ENCODE assay signal across 25 cellular contexts in the genomic region with DNA sequence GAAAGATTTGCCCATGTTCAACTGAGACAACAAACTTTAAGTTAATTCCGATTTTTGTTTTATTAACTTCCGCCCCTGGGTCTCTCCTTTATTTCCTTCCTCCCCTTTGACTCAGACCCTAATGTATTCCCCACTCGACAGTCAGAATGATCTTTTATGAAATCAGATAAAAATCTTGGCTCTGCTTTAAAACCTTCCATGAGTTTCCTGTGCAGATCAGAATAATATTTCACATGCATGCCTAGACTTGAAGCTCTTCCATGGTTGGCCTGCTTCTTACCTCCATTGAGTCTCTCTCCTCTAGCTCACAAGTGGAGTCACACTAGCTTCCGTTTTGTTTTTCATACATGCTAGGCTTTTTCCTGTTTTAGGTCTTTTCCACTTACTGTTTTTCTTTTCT.
DNase-seq lines count a peak whose midpoint lies in the region; ATAC-seq, FAIRE-seq and TF ChIP-seq lines count a peak whose summit lies in the region.
"Had no signal": no experiment of that assay in that cellular context is flagged by ENCODE, and none has a peak within 500 bp of the region (broad histone marks: within the 10 kb centered on the region; RNA-seq: fewer than 3 reads in every experiment).

No MANE protein-coding gene starts in this region.

- intact Hi-C loops in mammary epithelial cell (cut with micrococcal nuclease) = no loop called here
- intact Hi-C loops in MCF 10A (cut with micrococcal nuclease) = no loop called here

- ATAC-seq in foreskin keratinocyte (no peak), GM19397 (IDR thresholded peaks at IDR 0.05; ENCODE audit: unreplicated experiment) (no peak), HG03280 (IDR thresholded peaks at IDR 0.05; ENCODE audit: unreplicated experiment) (no peak)
- ATAC-seq: GM12878 had no signal

- no peak overlapping the region for H3K4me3 Mint-ChIP-seq in MCF 10A (ENCODE audit: unreplicated experiment)
- H3K4me3 Mint-ChIP-seq: CD14-positive monocyte; CD4-positive, alpha-beta T cell; CD8-positive, alpha-beta memory T cell had no signal

- no peak for FAIRE-seq in bronchial epithelial cell (lab: Jason Lieb, UNC)
- FAIRE-seq: A204.1, D721Med, GM12878, H1 had no signal

- dilution Hi-C loops in mammary epithelial cell (cut with HindIII; ENCODE audit: low sequenced_read_pairs) = no loop called here

- DNase-seq in mammary epithelial cell (peak; percentile 17), MCF 10A (ENCODE audit: unreplicated experiment) (no peak), bronchial epithelial cell (ENCODE audit: low read depth) (peak; percentile 32), foreskin keratinocyte (peak; percentile 0 to 5), OCI-M2 (lab: John Stamatoyannopoulos, UW; ENCODE audit: unreplicated experiment) (no peak)
- DNase-seq: ACHN; AML-193; BE2C; CD4-positive, alpha-beta T cell; CD8-positive, alpha-beta memory T cell; DMS 273 treated with DMSO at 0.1 percent for 48 hours; DMS79; EL; GDM1; H7; HCEC 1CT had no signal

- H3K9me3 ChIP-seq in mammary epithelial cell (replicated peaks; ENCODE audit: insufficient read depth, low read length) = no peaks in the 10 kb centered on the region
- H3K9me3 ChIP-seq: BE2C; BLaER1 treated with 17β-estradiol and CSF1 and Interleukin-3, amounts not matched to agents 10 nM and 100 nM had no signal

- H3K4me1 ChIP-seq in mammary epithelial cell (ENCODE audit: insufficient read depth, low read length) (no peaks in the 10 kb centered on the region), foreskin keratinocyte (no peaks in the 10 kb centered on the region)
- H3K4me1 ChIP-seq: BE2C; BLaER1 treated with 17β-estradiol and CSF1 and Interleukin-3, amounts not matched to agents 10 nM and 100 nM had no signal

- H4K20me1 ChIP-seq in mammary epithelial cell (ENCODE audit: insufficient read depth, low read length) = no peaks in the 10 kb centered on the region
- H4K20me1 ChIP-seq: BLaER1 treated with 17β-estradiol and CSF1 and Interleukin-3, amounts not matched to agents 10 nM and 100 nM had no signal

- H3K4me1 Mint-ChIP-seq in MCF 10A (ENCODE audit: insufficient read depth, unreplicated experiment) = no peaks in the 10 kb centered on the region
- H3K4me1 Mint-ChIP-seq: CD14-positive monocyte; CD8-positive, alpha-beta memory T cell had no signal

- no peaks in the 10 kb centered on the region for H3K79me2 ChIP-seq in mammary epithelial cell (ENCODE audit: insufficient read depth, low read length)

- CTCF ChIA-PET in mammary epithelial cell (lab: Charles Lee; ENCODE audit: low non-redundant PET) (no interaction called here), MCF 10A (lab: Yijun Ruan, JAX) (no interaction called here)

- TF ChIP-seq CTCF in mammary epithelial cell (conservative IDR thresholded peaks at IDR 0.05 in 1 of 2, IDR thresholded peaks at IDR 0.05 in 1 of 2; ENCODE audit: extremely low read depth in 1 of 2, insufficient read depth in 1 of 2, low read depth in 1 of 2, low read length in 2 of 2) = no peak
- no peak for TF ChIP-seq CTCF in MCF 10A (IDR thresholded peaks at IDR 0.05; ENCODE audit: unreplicated experiment)
- no peak for TF ChIP-seq CTCF in bronchial epithelial cell (IDR thresholded peaks at IDR 0.05; ENCODE audit: insufficient read depth, low read length, severe bottlenecking)
- no peak for TF ChIP-seq CTCF in foreskin keratinocyte (conservative IDR thresholded peaks at IDR 0.05)

- H3K27me3 ChIP-seq in mammary epithelial cell (ENCODE audit: insufficient read depth, low read length) (no peaks in the 10 kb centered on the region), bronchial epithelial cell (ENCODE audit: control insufficient read depth, insufficient read depth, low read length) (no peaks in the 10 kb centered on the region), foreskin keratinocyte (no peaks in the 10 kb centered on the region)
- H3K27me3 ChIP-seq: BE2C; BLaER1 treated with 17β-estradiol and CSF1 and Interleukin-3, amounts not matched to agents 10 nM and 100 nM had no signal

- no peak overlapping the region for H3K27ac Mint-ChIP-seq in MCF 10A (ENCODE audit: low read depth, unreplicated experiment)
- H3K27ac Mint-ChIP-seq: CD14-positive monocyte; CD4-positive, alpha-beta T cell; CD8-positive, alpha-beta memory T cell had no signal

- POLR2A ChIA-PET in MCF 10A (lab: Yijun Ruan, JAX) = no interaction called here

- H3K9ac ChIP-seq in mammary epithelial cell (ENCODE audit: insufficient read depth, low read length) = no peak overlapping the region
- H3K9ac ChIP-seq: BLaER1 treated with 17β-estradiol and CSF1 and Interleukin-3, amounts not matched to agents 10 nM and 100 nM had no signal

- no peak overlapping the region for H2AFZ ChIP-seq in mammary epithelial cell (ENCODE audit: low read depth, low read length)

- no TSS peak for BruUV-seq in mammary epithelial cell (replicated peaks; lab: Mats Ljungman, UMichigan)
- no TSS peak for BruUV-seq in MCF 10A (replicated peaks; lab: Mats Ljungman, UMichigan)

- H3K4me3 ChIP-seq in mammary epithelial cell (replicated peaks in 1 of 3; ENCODE audit: insufficient read depth in 1 of 3, low read depth in 2 of 3, low read length in 3 of 3) (no peak overlapping the region), bronchial epithelial cell (ENCODE audit: low read depth, low read length) (no peak overlapping the region)
- H3K4me3 ChIP-seq: BLaER1 treated with 17β-estradiol and CSF1 and Interleukin-3, amounts not matched to agents 10 nM and 100 nM; GM12878 had no signal

- no peak overlapping the region for H3K4me2 ChIP-seq in mammary epithelial cell (ENCODE audit: insufficient read depth, low read depth, low read length)
- H3K4me2 ChIP-seq: BLaER1 treated with 17β-estradiol and CSF1 and Interleukin-3, amounts not matched to agents 10 nM and 100 nM had no signal

- in situ Hi-C loops in mammary epithelial cell (cut with MboI; ENCODE audit: low sequenced_read_pairs in 2 of 2) = no loop called here

- H3K27ac ChIP-seq in mammary epithelial cell (ENCODE audit: insufficient read depth, low read depth, low read length) = no peak overlapping the region
- H3K27ac ChIP-seq in foreskin keratinocyte = no peak overlapping the region
- H3K27ac ChIP-seq: 22Rv1; BLaER1 treated with 17β-estradiol and CSF1 and Interleukin-3, amounts not matched to agents 10 nM and 100 nM had no signal

- H3K36me3 Mint-ChIP-seq in MCF 10A (ENCODE audit: insufficient read depth, unreplicated experiment) = no peaks in the 10 kb centered on the region
- H3K36me3 Mint-ChIP-seq: CD14-positive monocyte; CD8-positive, alpha-beta memory T cell had no signal

- H3K9me3 Mint-ChIP-seq in MCF 10A (ENCODE audit: unreplicated experiment) = no peaks in the 10 kb centered on the region

- peaks cover 37% of the 10 kb centered on the region for H3K27me3 Mint-ChIP-seq in MCF 10A (ENCODE audit: insufficient read depth, unreplicated experiment)
- H3K27me3 Mint-ChIP-seq: CD4-positive, alpha-beta T cell; CD8-positive, alpha-beta memory T cell had no signal

- 68% methylated on average over 4 of the region's 4 CpGs for WGBS in mammary epithelial cell (ENCODE audit: low coverage, missing lambda C conversion rate)

- H3K36me3 ChIP-seq in mammary epithelial cell (ENCODE audit: insufficient read depth, low read length) (no peaks in the 10 kb centered on the region), bronchial epithelial cell (ENCODE audit: control insufficient read depth, insufficient read depth, low read length) (no peaks in the 10 kb centered on the region)
- H3K36me3 ChIP-seq: BE2C; BLaER1 treated with 17β-estradiol and CSF1 and Interleukin-3, amounts not matched to agents 10 nM and 100 nM had no signal

Comparison
In these comparisons a context has a peak if more than half of its experiments do, and no peak if none do; other contexts are left out.
1. DNase-seq: peak in mammary epithelial cell (single experiment), bronchial epithelial cell (single experiment) and foreskin keratinocyte (2 of 2); none in MCF 10A (single experiment) and OCI-M2 (single experiment).